10 cellular contexts compared by ENCODE assay signal in the genomic region with DNA sequence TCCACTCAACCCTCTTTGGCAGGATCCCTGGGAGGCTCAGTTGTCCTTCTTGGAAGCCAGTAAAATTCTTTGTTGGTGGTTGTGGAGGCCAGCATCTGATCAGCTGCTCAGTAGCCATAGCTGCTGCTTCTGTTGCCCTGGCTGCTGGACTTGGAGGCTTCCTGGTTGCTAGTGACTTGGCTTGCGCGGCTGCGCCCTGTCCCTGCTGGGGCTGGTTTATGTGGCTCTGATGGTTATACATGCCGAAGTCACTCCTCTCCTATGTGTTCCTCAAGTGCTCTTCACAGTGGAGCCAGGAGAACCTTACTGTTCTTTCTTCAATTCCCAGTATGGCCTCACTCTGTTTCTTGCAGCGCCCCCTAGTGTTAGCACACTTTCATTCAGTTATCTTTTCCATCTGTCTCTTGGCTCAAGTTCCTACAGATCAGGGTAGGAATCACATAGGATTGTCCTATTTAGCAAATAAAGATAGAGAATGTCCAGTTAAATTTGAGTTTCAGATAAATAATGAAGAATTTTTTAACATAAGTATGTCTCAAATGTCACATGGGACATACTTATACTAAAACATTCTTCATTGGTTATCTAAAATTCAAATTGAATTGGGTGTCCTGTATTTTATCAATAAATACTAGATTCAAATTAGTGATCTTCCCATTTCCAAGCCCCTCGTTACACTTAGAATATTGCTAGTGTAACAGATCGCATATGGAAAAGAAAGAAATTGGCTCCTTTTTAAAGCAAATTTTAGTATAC.
DNase-seq lines count a peak whose midpoint lies in the region; ATAC-seq and TF ChIP-seq lines count a peak whose summit lies in the region.
"Had no signal": no experiment of that assay in that cellular context is flagged by ENCODE, and none has a peak within 500 bp of the region (broad histone marks: within the 10 kb centered on the region; RNA-seq: fewer than 3 reads in every experiment).

No MANE protein-coding gene starts in this region.

- no peak overlapping the region for H4K91ac ChIP-seq in IMR-90 (ENCODE audit: insufficient read depth, low read depth, low read length)

- H4K5ac ChIP-seq in IMR-90 (ENCODE audit: low read depth, low read length), result no peak overlapping the region

- TF ChIP-seq RAD21 in IMR-90 (IDR thresholded peaks at IDR 0.05; ENCODE audit: low read length), result peak; percentile 54

- WGBS in IMR-90 (ENCODE audit: extremely low coverage in 2 of 2, insufficient read length in 1 of 2), 2 experiments, result no CpG with 5 or more reads among the region's 7 CpGs

- H2BK15ac ChIP-seq in IMR-90 (ENCODE audit: low read depth, low read length), result no peak overlapping the region

- no peak overlapping the region for H3K23ac ChIP-seq in IMR-90 (ENCODE audit: low read depth, low read length)

- ATAC-seq in GM18868 (IDR thresholded peaks at IDR 0.05; ENCODE audit: unreplicated experiment) (peak; percentile 84), IMR-90 (ENCODE audit: low read depth) (no peak), SK-N-SH treated with all-trans-retinoic acid at 6 μM for 48 hours (peak; percentile 54), GM21619 (IDR thresholded peaks at IDR 0.05; ENCODE audit: unreplicated experiment) (no peak)
- ATAC-seq: left colon had no signal

- no peak overlapping the region for H3K18ac ChIP-seq in IMR-90 (ENCODE audit: low read depth, low read length)

- H3K27ac Mint-ChIP-seq in type B pancreatic cell, result no peak overlapping the region

- no peaks in the 10 kb centered on the region for H3K9me3 ChIP-seq in IMR-90 (ENCODE audit: control insufficient read depth, insufficient read depth, low read length)

- H3K9me3 Mint-ChIP-seq in type B pancreatic cell, result peaks cover 4% of the 10 kb centered on the region
- H3K9me3 Mint-ChIP-seq: IgD-negative memory B cell had no signal

- intact Hi-C loops in IMR-90 (cut with micrococcal nuclease), result loop anchor here (5.0 kb wide), 1 partner anchor 546 kb away; no protein-coding TSS in a partner anchor

- in situ Hi-C loops in IMR-90 (cut with MboI; ENCODE audit: low sequenced_read_pairs), result no loop called here

- no peaks in the 10 kb centered on the region for H4K20me1 ChIP-seq in IMR-90 (ENCODE audit: insufficient read depth, low read length)

- H3K27me3 Mint-ChIP-seq in type B pancreatic cell, result peaks cover 11% of the 10 kb centered on the region

- no peak overlapping the region for H2BK5ac ChIP-seq in IMR-90 (ENCODE audit: low read depth, low read length, poor library complexity, severe bottlenecking)

- TF ChIP-seq CTCF in C4-2B (conservative IDR thresholded peaks at IDR 0.05) (peak; percentile 66), IMR-90 (conservative IDR thresholded peaks at IDR 0.05; ENCODE audit: low read depth, low read length) (peak; percentile 48), choroid plexus epithelial cell (conservative IDR thresholded peaks at IDR 0.05; ENCODE audit: low read depth, low read length) (peak; percentile 63), type B pancreatic cell (conservative IDR thresholded peaks at IDR 0.05) (peak; percentile 70)

- H3K56ac ChIP-seq in IMR-90 (ENCODE audit: extremely low read depth, insufficient read depth, low read length), result no peak overlapping the region

- no peak overlapping the region for H3K14ac ChIP-seq in IMR-90 (replicated peaks; ENCODE audit: low read depth, low read length)

- POLR2A ChIA-PET in IMR-90 (lab: Charles Lee; ENCODE audit: unreplicated experiment), result no interaction called here

- no peaks in the 10 kb centered on the region for H3K36me3 ChIP-seq in IMR-90 (ENCODE audit: control insufficient read depth, insufficient read depth, low read length)

- no peak overlapping the region for H3K9ac ChIP-seq in IMR-90 (ENCODE audit: low read depth, low read length)

- no peak overlapping the region for H2AFZ ChIP-seq in IMR-90 (replicated peaks; ENCODE audit: low read length, poor library complexity)

- H3K4ac ChIP-seq in IMR-90 (ENCODE audit: low read depth, low read length), result peak overlapping the region; percentile 33; the same call in 1 of the 2 replicates

- no peaks in the 10 kb centered on the region for H3K79me1 ChIP-seq in IMR-90 (ENCODE audit: low read depth in 1 of 2, low read length in 2 of 2)

- H3K27me3 ChIP-seq in IMR-90 (ENCODE audit: control insufficient read depth, insufficient read depth, low read length), result no peaks in the 10 kb centered on the region

- no peaks in the 10 kb centered on the region for H3K36me3 Mint-ChIP-seq in type B pancreatic cell

- no peak overlapping the region for H3K4me3 Mint-ChIP-seq in type B pancreatic cell
- H3K4me3 Mint-ChIP-seq: IgD-negative memory B cell had no signal

- peaks cover 40% of the 10 kb centered on the region for H3K4me1 Mint-ChIP-seq in type B pancreatic cell (ENCODE audit: unreplicated experiment)
- H3K4me1 Mint-ChIP-seq: IgD-negative memory B cell had no signal

- H3K4me2 ChIP-seq in IMR-90 (ENCODE audit: low read depth, low read length), result no peak overlapping the region

- H3K4me3 ChIP-seq in IMR-90 (ENCODE audit: insufficient read depth, low read depth, low read length) (no peak overlapping the region), choroid plexus epithelial cell (ENCODE audit: low read depth, low read length) (no peak overlapping the region)

- H2BK20ac ChIP-seq in IMR-90 (ENCODE audit: low read depth, low read length), result 0 out of 2 replicates have a peak overlapping the region, but pooled peaks have one; percentile 22

- H2AK9ac ChIP-seq in IMR-90 (replicated peaks; ENCODE audit: low read depth, low read length, poor library complexity), result no peak overlapping the region

- 0 out of 2 replicates have a peak overlapping the region, but pooled peaks have one; percentile 0 for H2AK5ac ChIP-seq in IMR-90 (ENCODE audit: low read depth, low read length)

- CTCF ChIA-PET in IMR-90 (lab: Yijun Ruan, JAX), result interaction anchor here (0.7 kb wide), 1 partner anchor 9 kb away, joined by 3 read pairs; no protein-coding TSS in a partner anchor

- no peaks in the 10 kb centered on the region for H3K9me1 ChIP-seq in IMR-90 (ENCODE audit: insufficient read depth, low read length)

- TF ChIP-seq POLR2A in IMR-90 (IDR thresholded peaks at IDR 0.05; ENCODE audit: low read depth, low read length), result no peak

- no peak overlapping the region for H2BK120ac ChIP-seq in IMR-90 (ENCODE audit: low read depth, low read length)

- H3K27ac ChIP-seq in C4-2B (no peak overlapping the region), IMR-90 (ENCODE audit: insufficient read depth, low read length) (no peak overlapping the region)

- no TSS peak for BruUV-seq in IMR-90 (replicated peaks; lab: Mats Ljungman, UMichigan)

- dilution Hi-C loops in IMR-90 (cut with HindIII; ENCODE audit: low sequenced_read_pairs, unreplicated experiment), result no loop called here

- DNase-seq in IMR-90 (peak; percentile 21), choroid plexus epithelial cell (ENCODE audit: low read depth) (peak; percentile 63), medulla oblongata (ENCODE audit: extremely low spot score) (peak; percentile 67), type B pancreatic cell (ENCODE audit: extremely low spot score, unreplicated experiment) (no peak)

- peaks cover 3% of the 10 kb centered on the region; the same call in 1 of the 2 replicates for H3K4me1 ChIP-seq in IMR-90 (ENCODE audit: control insufficient read depth, insufficient read depth, low read length)

- peak overlapping the region in 1 of 2 experiments; percentile 6; a peak in 1 of 4 replicates for H4K8ac ChIP-seq in IMR-90 (ENCODE audit: low read depth in 2 of 2, low read length in 2 of 2)

TF ChIP-seq in IMR-90, 13 proteins besides CTCF, POLR2A, EP300 and RAD21:
- TF ChIP-seq SMC3 (IDR thresholded peaks at IDR 0.05; ENCODE audit: low read depth, low read length) (peak; percentile 32; the same call in 1 of the 2 replicates), BHLHE40 (IDR thresholded peaks at IDR 0.05; ENCODE audit: low read depth, low read length) (no peak)

TF ChIP-seq in SK-N-SH treated with all-trans-retinoic acid at 6 μM for 48 hours, 23 proteins besides CTCF, POLR2A, EP300 and RAD21:
- TF ChIP-seq ZC3H10 (CRISPR knock-in tag; IDR thresholded peaks at IDR 0.05), result no peak
- TF ChIP-seq ZFP3 (CRISPR knock-in tag; IDR thresholded peaks at IDR 0.05), result no peak
- no peak for TF ChIP-seq CSDC2 (CRISPR knock-in tag; IDR thresholded peaks at IDR 0.05)

Comparison
In these comparisons a context has a peak if more than half of its experiments do, and no peak if none do; other contexts are left out.
1. ATAC-seq: peak in GM18868 (single experiment) and SK-N-SH treated with all-trans-retinoic acid at 6 μM for 48 hours (single experiment); none in IMR-90 (single experiment) and GM21619 (single experiment).
2. Peak in every context shown above with its lines, with median percentiles within 50 percentile points of each other: CTCF ChIP-seq.